1 cellular context compared by ENCODE assay signal in the genomic region with DNA sequence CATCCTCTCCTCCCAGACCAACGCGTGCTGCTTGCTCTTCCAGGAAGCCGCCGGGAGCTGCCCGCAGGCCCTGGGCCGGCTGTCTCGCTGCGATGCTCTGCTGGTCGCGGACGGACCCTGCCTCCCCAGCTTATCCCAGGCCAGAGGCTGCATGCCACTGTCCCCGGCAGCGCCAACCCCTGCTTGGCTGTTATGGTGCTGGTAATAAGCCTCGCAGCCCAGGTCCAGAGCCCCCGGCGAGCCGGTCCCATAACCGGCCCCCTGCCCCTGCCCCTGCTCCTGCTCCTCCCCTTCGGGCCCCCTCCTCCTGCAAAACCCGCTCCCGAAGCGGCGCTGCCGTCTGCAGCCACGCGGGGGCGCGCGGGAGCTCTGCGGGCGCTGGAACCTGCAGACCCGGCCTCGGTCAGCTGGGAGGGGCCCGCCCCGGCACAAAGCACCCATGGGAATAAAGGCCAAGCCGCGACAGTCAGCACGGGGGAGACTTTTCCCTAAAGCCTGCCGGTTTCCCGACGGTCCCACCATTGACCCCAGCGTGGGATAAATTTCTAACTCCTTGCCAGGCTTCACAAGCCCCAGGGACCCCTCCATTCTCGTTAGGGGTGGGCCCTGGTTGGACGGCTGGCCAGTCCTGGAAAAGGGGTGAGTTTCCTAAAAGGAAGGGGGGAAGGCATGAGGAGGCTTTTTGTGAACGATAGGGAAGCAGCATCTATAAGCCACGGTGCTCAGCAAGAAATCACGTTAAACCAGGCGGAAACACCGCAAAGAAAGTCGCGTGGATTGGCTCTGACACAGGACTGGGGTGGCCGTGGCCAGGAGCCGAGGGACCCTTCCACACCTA.
TF ChIP-seq lines count a peak whose summit lies in the region.

No MANE protein-coding gene starts in this region.

TF ChIP-seq in K562, 482 proteins besides CTCF, POLR2A, EP300 and RAD21 (continued from another document and continues in another):
- TF ChIP-seq, protein P1, sequence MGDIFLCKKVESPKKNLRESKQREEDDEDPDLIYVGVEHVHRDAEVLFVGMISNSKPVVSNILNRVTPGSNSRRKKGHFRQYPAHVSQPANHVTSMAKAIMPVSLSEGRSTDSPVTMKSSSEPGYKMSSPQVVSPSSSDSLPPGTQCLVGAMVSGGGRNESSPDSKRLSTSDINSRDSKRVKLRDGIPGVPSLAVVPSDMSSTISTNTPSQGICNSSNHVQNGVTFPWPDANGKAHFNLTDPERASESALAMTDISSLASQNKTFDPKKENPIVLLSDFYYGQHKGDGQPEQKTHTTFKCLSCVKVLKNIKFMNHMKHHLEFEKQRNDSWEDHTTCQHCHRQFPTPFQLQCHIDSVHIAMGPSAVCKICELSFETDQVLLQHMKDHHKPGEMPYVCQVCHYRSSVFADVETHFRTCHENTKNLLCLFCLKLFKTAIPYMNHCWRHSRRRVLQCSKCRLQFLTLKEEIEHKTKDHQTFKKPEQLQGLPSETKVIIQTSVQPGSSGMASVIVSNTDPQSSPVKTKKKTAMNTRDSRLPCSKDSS (IDR thresholded peaks at IDR 0.05; ENCODE audit: low read depth, partially characterized antibody) = no peak
- TF ChIP-seq MAZ (CRISPR knock-in tag; conservative IDR thresholded peaks at IDR 0.05 in 1 of 2, IDR thresholded peaks at IDR 0.05 in 1 of 2) (peak; percentile 77 to 97), CBFB (CRISPR knock-in tag; IDR thresholded peaks at IDR 0.05) (no peak), SMC3 (conservative IDR thresholded peaks at IDR 0.05; ENCODE audit: insufficient read depth, low read depth, low read length) (peak; percentile 86), ZNF717 (CRISPR knock-in tag; IDR thresholded peaks at IDR 0.05) (no peak), PYGO2 (tag; IDR thresholded peaks at IDR 0.05) (no peak), ZZZ3 (IDR thresholded peaks at IDR 0.05) (no peak), VEZF1 (CRISPR knock-in tag; IDR thresholded peaks at IDR 0.05) (peak; percentile 78), ZNF280B (CRISPR knock-in tag; IDR thresholded peaks at IDR 0.05) (no peak), JUN (IDR thresholded peaks at IDR 0.05; ENCODE audit: borderline replicate concordance, low read depth, low read length) (no peak), JUN (CRISPR knock-in tag; IDR thresholded peaks at IDR 0.05; ENCODE audit: borderline replicate concordance) (no peak), NUFIP1 (IDR thresholded peaks at IDR 0.05; ENCODE audit: partially characterized antibody) (no peak), U2AF1 (optimal IDR thresholded peaks at IDR 0.05; ENCODE audit: low read depth, low read length) (no peak), NFIX (CRISPR knock-in tag; IDR thresholded peaks at IDR 0.05; ENCODE audit: low read depth) (no peak), ZC3H4 (CRISPR knock-in tag; IDR thresholded peaks at IDR 0.05; ENCODE audit: borderline replicate concordance) (no peak), HNRNPUL1 (IDR thresholded peaks at IDR 0.05; ENCODE audit: low read length) (no peak), ETV1 (tag; conservative IDR thresholded peaks at IDR 0.05; ENCODE audit: low read depth) (no peak), ZFP30 (CRISPR knock-in tag; IDR thresholded peaks at IDR 0.05; ENCODE audit: borderline replicate concordance) (no peak), U2AF2 (optimal IDR thresholded peaks at IDR 0.05; ENCODE audit: low read depth, low read length) (no peak), ZNF764 (CRISPR knock-in tag; IDR thresholded peaks at IDR 0.05; ENCODE audit: low read depth) (no peak), TSC22D4 (tag; IDR thresholded peaks at IDR 0.05) (no peak), TEAD2 (tag; IDR thresholded peaks at IDR 0.05) (no peak), PML (IDR thresholded peaks at IDR 0.05; ENCODE audit: low read length) (no peak), RCOR1 (IDR thresholded peaks at IDR 0.05; ENCODE audit: borderline replicate concordance in 1 of 2, low read depth in 2 of 2, low read length in 2 of 2) (no peak), CXXC5 (CRISPR knock-in tag; IDR thresholded peaks at IDR 0.05) (0 out of 2 replicates have a peak, but pooled peaks have one; percentile 19), ARHGAP35 (IDR thresholded peaks at IDR 0.05; ENCODE audit: partially characterized antibody) (no peak), HNRNPK (IDR thresholded peaks at IDR 0.05; ENCODE audit: low read depth, low read length, poor library complexity, severe bottlenecking) (peak; percentile 57), LEF1 (IDR thresholded peaks at IDR 0.05) (no peak), JUND (IDR thresholded peaks at IDR 0.05; ENCODE audit: borderline replicate concordance, low read depth, low read length) (no peak), JUND (tag; IDR thresholded peaks at IDR 0.05; ENCODE audit: borderline replicate concordance, low read depth, low read length) (no peak; the same call in 2 of the 3 replicates), SMARCA4 (IDR thresholded peaks at IDR 0.05) (no peak), ATF1 (CRISPR knock-in tag; IDR thresholded peaks at IDR 0.05) (no peak), ATF1 (tag; IDR thresholded peaks at IDR 0.05) (no peak), E2F6 (IDR thresholded peaks at IDR 0.05; ENCODE audit: borderline replicate concordance in 1 of 2, extremely low read depth in 1 of 2, insufficient read depth in 1 of 2, insufficient read length in 1 of 2, low read depth in 1 of 2, low read length in 1 of 2, poor library complexity in 1 of 2, severe bottlenecking in 1 of 2) (no peak), ZNF282 (CRISPR knock-in tag; IDR thresholded peaks at IDR 0.05) (no peak)
- TF ChIP-seq, protein P2, sequence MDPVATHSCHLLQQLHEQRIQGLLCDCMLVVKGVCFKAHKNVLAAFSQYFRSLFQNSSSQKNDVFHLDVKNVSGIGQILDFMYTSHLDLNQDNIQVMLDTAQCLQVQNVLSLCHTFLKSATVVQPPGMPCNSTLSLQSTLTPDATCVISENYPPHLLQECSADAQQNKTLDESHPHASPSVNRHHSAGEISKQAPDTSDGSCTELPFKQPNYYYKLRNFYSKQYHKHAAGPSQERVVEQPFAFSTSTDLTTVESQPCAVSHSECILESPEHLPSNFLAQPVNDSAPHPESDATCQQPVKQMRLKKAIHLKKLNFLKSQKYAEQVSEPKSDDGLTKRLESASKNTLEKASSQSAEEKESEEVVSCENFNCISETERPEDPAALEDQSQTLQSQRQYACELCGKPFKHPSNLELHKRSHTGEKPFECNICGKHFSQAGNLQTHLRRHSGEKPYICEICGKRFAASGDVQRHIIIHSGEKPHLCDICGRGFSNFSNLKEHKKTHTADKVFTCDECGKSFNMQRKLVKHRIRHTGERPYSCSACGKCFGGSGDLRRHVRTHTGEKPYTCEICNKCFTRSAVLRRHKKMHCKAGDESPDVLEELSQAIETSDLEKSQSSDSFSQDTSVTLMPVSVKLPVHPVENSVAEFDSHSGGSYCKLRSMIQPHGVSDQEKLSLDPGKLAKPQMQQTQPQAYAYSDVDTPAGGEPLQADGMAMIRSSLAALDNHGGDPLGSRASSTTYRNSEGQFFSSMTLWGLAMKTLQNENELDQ (CRISPR knock-in tag; IDR thresholded peaks at IDR 0.05; ENCODE audit: borderline replicate concordance) = no peak
- TF ChIP-seq, protein P3, sequence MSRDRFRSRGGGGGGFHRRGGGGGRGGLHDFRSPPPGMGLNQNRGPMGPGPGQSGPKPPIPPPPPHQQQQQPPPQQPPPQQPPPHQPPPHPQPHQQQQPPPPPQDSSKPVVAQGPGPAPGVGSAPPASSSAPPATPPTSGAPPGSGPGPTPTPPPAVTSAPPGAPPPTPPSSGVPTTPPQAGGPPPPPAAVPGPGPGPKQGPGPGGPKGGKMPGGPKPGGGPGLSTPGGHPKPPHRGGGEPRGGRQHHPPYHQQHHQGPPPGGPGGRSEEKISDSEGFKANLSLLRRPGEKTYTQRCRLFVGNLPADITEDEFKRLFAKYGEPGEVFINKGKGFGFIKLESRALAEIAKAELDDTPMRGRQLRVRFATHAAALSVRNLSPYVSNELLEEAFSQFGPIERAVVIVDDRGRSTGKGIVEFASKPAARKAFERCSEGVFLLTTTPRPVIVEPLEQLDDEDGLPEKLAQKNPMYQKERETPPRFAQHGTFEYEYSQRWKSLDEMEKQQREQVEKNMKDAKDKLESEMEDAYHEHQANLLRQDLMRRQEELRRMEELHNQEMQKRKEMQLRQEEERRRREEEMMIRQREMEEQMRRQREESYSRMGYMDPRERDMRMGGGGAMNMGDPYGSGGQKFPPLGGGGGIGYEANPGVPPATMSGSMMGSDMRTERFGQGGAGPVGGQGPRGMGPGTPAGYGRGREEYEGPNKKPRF (IDR thresholded peaks at IDR 0.05; ENCODE audit: low read depth, low read length) = no peak
- TF ChIP-seq, protein P4, sequence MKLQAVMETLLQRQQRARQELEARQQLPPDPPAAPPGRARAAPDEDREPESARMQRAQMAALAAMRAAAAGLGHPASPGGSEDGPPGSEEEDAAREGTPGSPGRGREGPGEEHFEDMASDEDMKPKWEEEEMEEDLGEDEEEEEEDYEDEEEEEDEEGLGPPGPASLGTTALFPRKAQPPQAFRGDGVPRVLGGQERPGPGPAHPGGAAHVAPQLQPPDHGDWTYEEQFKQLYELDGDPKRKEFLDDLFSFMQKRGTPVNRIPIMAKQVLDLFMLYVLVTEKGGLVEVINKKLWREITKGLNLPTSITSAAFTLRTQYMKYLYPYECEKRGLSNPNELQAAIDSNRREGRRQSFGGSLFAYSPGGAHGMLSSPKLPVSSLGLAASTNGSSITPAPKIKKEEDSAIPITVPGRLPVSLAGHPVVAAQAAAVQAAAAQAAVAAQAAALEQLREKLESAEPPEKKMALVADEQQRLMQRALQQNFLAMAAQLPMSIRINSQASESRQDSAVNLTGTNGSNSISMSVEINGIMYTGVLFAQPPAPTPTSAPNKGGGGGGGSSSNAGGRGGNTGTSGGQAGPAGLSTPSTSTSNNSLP (IDR thresholded peaks at IDR 0.05; ENCODE audit: borderline replicate concordance, low read depth, low read length) = no peak
- TF ChIP-seq, protein P5, sequence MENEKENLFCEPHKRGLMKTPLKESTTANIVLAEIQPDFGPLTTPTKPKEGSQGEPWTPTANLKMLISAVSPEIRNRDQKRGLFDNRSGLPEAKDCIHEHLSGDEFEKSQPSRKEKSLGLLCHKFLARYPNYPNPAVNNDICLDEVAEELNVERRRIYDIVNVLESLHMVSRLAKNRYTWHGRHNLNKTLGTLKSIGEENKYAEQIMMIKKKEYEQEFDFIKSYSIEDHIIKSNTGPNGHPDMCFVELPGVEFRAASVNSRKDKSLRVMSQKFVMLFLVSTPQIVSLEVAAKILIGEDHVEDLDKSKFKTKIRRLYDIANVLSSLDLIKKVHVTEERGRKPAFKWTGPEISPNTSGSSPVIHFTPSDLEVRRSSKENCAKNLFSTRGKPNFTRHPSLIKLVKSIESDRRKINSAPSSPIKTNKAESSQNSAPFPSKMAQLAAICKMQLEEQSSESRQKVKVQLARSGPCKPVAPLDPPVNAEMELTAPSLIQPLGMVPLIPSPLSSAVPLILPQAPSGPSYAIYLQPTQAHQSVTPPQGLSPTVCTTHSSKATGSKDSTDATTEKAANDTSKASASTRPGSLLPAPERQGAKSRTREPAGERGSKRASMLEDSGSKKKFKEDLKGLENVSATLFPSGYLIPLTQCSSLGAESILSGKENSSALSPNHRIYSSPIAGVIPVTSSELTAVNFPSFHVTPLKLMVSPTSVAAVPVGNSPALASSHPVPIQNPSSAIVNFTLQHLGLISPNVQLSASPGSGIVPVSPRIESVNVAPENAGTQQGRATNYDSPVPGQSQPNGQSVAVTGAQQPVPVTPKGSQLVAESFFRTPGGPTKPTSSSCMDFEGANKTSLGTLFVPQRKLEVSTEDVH (IDR thresholded peaks at IDR 0.05; ENCODE audit: low read depth, partially characterized antibody) = no peak
- TF ChIP-seq, protein P6, sequence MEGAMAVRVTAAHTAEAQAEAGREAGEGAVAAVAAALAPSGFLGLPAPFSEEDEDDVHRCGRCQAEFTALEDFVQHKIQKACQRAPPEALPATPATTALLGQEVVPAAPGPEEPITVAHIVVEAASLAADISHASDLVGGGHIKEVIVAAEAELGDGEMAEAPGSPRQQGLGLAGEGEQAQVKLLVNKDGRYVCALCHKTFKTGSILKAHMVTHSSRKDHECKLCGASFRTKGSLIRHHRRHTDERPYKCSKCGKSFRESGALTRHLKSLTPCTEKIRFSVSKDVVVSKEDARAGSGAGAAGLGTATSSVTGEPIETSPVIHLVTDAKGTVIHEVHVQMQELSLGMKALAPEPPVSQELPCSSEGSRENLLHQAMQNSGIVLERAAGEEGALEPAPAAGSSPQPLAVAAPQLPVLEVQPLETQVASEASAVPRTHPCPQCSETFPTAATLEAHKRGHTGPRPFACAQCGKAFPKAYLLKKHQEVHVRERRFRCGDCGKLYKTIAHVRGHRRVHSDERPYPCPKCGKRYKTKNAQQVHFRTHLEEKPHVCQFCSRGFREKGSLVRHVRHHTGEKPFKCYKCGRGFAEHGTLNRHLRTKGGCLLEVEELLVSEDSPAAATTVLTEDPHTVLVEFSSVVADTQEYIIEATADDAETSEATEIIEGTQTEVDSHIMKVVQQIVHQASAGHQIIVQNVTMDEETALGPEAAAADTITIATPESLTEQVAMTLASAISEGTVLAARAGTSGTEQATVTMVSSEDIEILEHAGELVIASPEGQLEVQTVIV (CRISPR knock-in tag; IDR thresholded peaks at IDR 0.05; ENCODE audit: borderline replicate concordance) = no peak
